Comparison of ENCODE assay signal across 1 cellular context in genomic region chr19:4624733-4625362, GRCh38.
A peak's percentile ranks its signal among the peaks of the same experiment; 100 is the strongest.
TF ChIP-seq lines count a peak whose summit lies in the region.

No MANE protein-coding gene starts in this region.

TF ChIP-seq in HepG2, 621 proteins besides CTCF, POLR2A, EP300 and RAD21 (continued from another document and continues in another):
- TF ChIP-seq ZNF318 (CRISPR knock-in tag; IDR thresholded peaks at IDR 0.05) = no peak
- no peak for TF ChIP-seq KDM3A (CRISPR knock-in tag; IDR thresholded peaks at IDR 0.05; ENCODE audit: low read depth)
- TF ChIP-seq CREB3 (CRISPR knock-in tag; IDR thresholded peaks at IDR 0.05) = no peak
- no peak for TF ChIP-seq ZNF567 (CRISPR knock-in tag; IDR thresholded peaks at IDR 0.05; ENCODE audit: borderline replicate concordance)
- no peak for TF ChIP-seq KDM5A (IDR thresholded peaks at IDR 0.05; ENCODE audit: borderline replicate concordance, low read length)
- TF ChIP-seq BATF2 (CRISPR knock-in tag; IDR thresholded peaks at IDR 0.05) = no peak
- no peak for TF ChIP-seq SYNCRIP (IDR thresholded peaks at IDR 0.05; ENCODE audit: insufficient read depth, low read depth, low read length)
- no peak for TF ChIP-seq ZNF678 (CRISPR knock-in tag; IDR thresholded peaks at IDR 0.05)
- TF ChIP-seq ZNF580 (CRISPR knock-in tag; IDR thresholded peaks at IDR 0.05; ENCODE audit: borderline replicate concordance, low read depth) = peak; percentile 54; the same call in 1 of the 2 replicates
- TF ChIP-seq ARID4A (CRISPR knock-in tag; IDR thresholded peaks at IDR 0.05; ENCODE audit: borderline replicate concordance) = no peak
- no peak for TF ChIP-seq E2F1 (CRISPR knock-in tag; IDR thresholded peaks at IDR 0.05)
- TF ChIP-seq ZNF335 (CRISPR knock-in tag; IDR thresholded peaks at IDR 0.05) = no peak
- no peak for TF ChIP-seq ZNF660 (CRISPR knock-in tag; IDR thresholded peaks at IDR 0.05; ENCODE audit: borderline replicate concordance, low read depth)
- no peak for TF ChIP-seq CSRNP1 (CRISPR knock-in tag; IDR thresholded peaks at IDR 0.05)
- TF ChIP-seq RXRA (CRISPR knock-in tag; IDR thresholded peaks at IDR 0.05) = 0 out of 2 replicates have a peak, but pooled peaks have one; percentile 19
- no peak for TF ChIP-seq MTF2 (CRISPR knock-in tag; IDR thresholded peaks at IDR 0.05; ENCODE audit: borderline replicate concordance)
- TF ChIP-seq PAXIP1 (CRISPR knock-in tag; conservative IDR thresholded peaks at IDR 0.05) = peak; percentile 33
- TF ChIP-seq HNRNPUL1 (IDR thresholded peaks at IDR 0.05; ENCODE audit: low read depth, low read length) = no peak
- TF ChIP-seq CBX5 (CRISPR knock-in tag; IDR thresholded peaks at IDR 0.05; ENCODE audit: borderline replicate concordance) = no peak
- peak; percentile 37; the same call in 1 of the 2 replicates for TF ChIP-seq FOSL2 (CRISPR knock-in tag; IDR thresholded peaks at IDR 0.05)
- TF ChIP-seq BCL6 (CRISPR knock-in tag; IDR thresholded peaks at IDR 0.05) = no peak; the same call in 1 of the 2 replicates
- TF ChIP-seq ZNF816 (CRISPR knock-in tag; IDR thresholded peaks at IDR 0.05; ENCODE audit: borderline replicate concordance) = no peak
- no peak for TF ChIP-seq ZNF773 (CRISPR knock-in tag; IDR thresholded peaks at IDR 0.05; ENCODE audit: borderline replicate concordance)
- peak; percentile 38; the same call in 1 of the 2 replicates for TF ChIP-seq KDM2A (CRISPR knock-in tag; IDR thresholded peaks at IDR 0.05; ENCODE audit: borderline replicate concordance, low read depth)
- TF ChIP-seq ATF6 (CRISPR knock-in tag; conservative IDR thresholded peaks at IDR 0.05) = no peak
- no peak for TF ChIP-seq ZNF260 (CRISPR knock-in tag; IDR thresholded peaks at IDR 0.05; ENCODE audit: borderline replicate concordance, low read depth)
- peak; percentile 66 for TF ChIP-seq HDAC2 (CRISPR knock-in tag; IDR thresholded peaks at IDR 0.05)
- peak; percentile 39; the same call in 1 of the 2 replicates for TF ChIP-seq ZMYM4 (CRISPR knock-in tag; IDR thresholded peaks at IDR 0.05)
- no peak for TF ChIP-seq BRCA1 (CRISPR knock-in tag; IDR thresholded peaks at IDR 0.05)
- no peak for TF ChIP-seq PHF20 (CRISPR knock-in tag; IDR thresholded peaks at IDR 0.05)
- no peak for TF ChIP-seq SKI (IDR thresholded peaks at IDR 0.05; ENCODE audit: partially characterized antibody)
- 0 out of 2 replicates have a peak, but pooled peaks have one; percentile 27 for TF ChIP-seq NCOA2 (CRISPR knock-in tag; IDR thresholded peaks at IDR 0.05)
- TF ChIP-seq KLF12 (CRISPR knock-in tag; IDR thresholded peaks at IDR 0.05; ENCODE audit: borderline replicate concordance) = no peak
- no peak for TF ChIP-seq LCORL (IDR thresholded peaks at IDR 0.05)
- 0 out of 2 replicates have a peak, but pooled peaks have one; percentile 3 for TF ChIP-seq LCORL (CRISPR knock-in tag; IDR thresholded peaks at IDR 0.05)
- peak; percentile 81 for TF ChIP-seq NR2F6 (IDR thresholded peaks at IDR 0.05)
- peak; percentile 71 for TF ChIP-seq NR2F6 (CRISPR knock-in tag; IDR thresholded peaks at IDR 0.05)
